In genomic region chr1:119102051-119102450, GRCh38 we compare ENCODE assay signal across 15 cellular contexts.
"Had no signal": no experiment of that assay in that cellular context is flagged by ENCODE, and none has a peak within 500 bp of the region (broad histone marks: within the 10 kb centered on the region; RNA-seq: fewer than 3 reads in every experiment).

No MANE protein-coding gene starts in this region.

- H3K9me2 ChIP-seq: SK-N-SH had no signal

- H3K4me3 ChIP-seq: body of pancreas had no signal

- H3K9me3 ChIP-seq: body of pancreas, neutrophil, SK-N-SH had no signal

- H3K4me2 ChIP-seq: SK-N-SH had no signal

- H3K27ac ChIP-seq: neutrophil had no signal

- H3K36me3 ChIP-seq: neutrophil had no signal

- H3K27me3 ChIP-seq: body of pancreas, neutrophil had no signal

- DNase-seq: activated CD4-positive, alpha-beta T cell treated with anti-CD3 and anti-CD28 coated beads for 4 hours; activated CD8-positive, alpha-beta memory T cell treated with anti-CD3 and anti-CD28 coated beads, Interleukin-2, amount 50 U/mL, for 48 hours; activated CD8-positive, alpha-beta T cell treated with anti-CD3 and anti-CD28 coated beads, Interleukin-2, amount 10 ng/mL, durations not matched to agents 7 days and 5 days; activated naive CD4-positive, alpha-beta T cell; activated naive CD8-positive, alpha-beta T cell treated with anti-CD3 and anti-CD28 coated beads, Interleukin-2, amount 50 U/mL, for 24 hours; cerebellar nuclear complex; endodermal cell; erythroblast; glutamatergic neuron; naive thymus-derived CD4-positive, alpha-beta T cell; SK-N-SH; stimulated activated CD4-positive, alpha-beta T cell treated with anti-CD3 and anti-CD28 coated beads, Interleukin-4, amount 100 ng/mL, for 24 hours; T-helper 1 cell had no signal

- H3K4me1 ChIP-seq: body of pancreas had no signal
